ENCODE assay signal across 31 cellular contexts in genomic region chr13:64531400-64531799, GRCh38.
"Had no signal": no experiment of that assay in that cellular context is flagged by ENCODE, and none has a peak within 500 bp of the region (broad histone marks: within the 10 kb centered on the region; RNA-seq: fewer than 3 reads in every experiment).

No MANE protein-coding gene starts in this region.

- H3K4me3 Mint-ChIP-seq: activated B cell treated with CpG ODN at 0.5 μM for 24 hours; activated CD8-positive, alpha-beta T cell treated with anti-CD3 and anti-CD28 coated beads for 36 hours; activated naive CD8-positive, alpha-beta T cell; activated T-cell treated with anti-CD3 and anti-CD28 coated beads, Interleukin-2, amount 50 U/mL, for 4 hours; activated T-helper 17 cell treated with anti-CD3 and anti-CD28 coated beads, Interleukin-2, amount 50 U/mL, for 72 hours; central memory CD8-positive, alpha-beta T cell; dendritic cell treated with granulocyte-macrophage colony-stimulating factor and Interleukin-4, amounts not matched to agents 40 ng/mL and 50 ng/mL, for 4 days; T-helper 2 cell treated with Interferon-gamma antibody and Interleukin-4, amounts not matched to agents 5 μg/mL and 100 μg/mL, for 36 hours had no signal

- H3K27me3 Mint-ChIP-seq: activated B cell treated with CpG ODN at 0.5 μM for 24 hours; activated CD8-positive, alpha-beta T cell treated with anti-CD3 and anti-CD28 coated beads for 36 hours; activated naive CD8-positive, alpha-beta T cell; activated T-helper 17 cell treated with anti-CD3 and anti-CD28 coated beads, Interleukin-2, amount 50 U/mL, for 72 hours; central memory CD8-positive, alpha-beta T cell; dendritic cell treated with granulocyte-macrophage colony-stimulating factor and Interleukin-4, amounts not matched to agents 40 ng/mL and 50 ng/mL, for 4 days had no signal

- DNase-seq: activated B cell treated with CpG ODN at 0.5 μM for 24 hours; activated CD4-positive, alpha-beta T cell treated with anti-CD3 and anti-CD28 coated beads for 48 hours; activated CD4-positive, alpha-beta T cell treated with anti-CD3 and anti-CD28 coated beads, Interleukin-2, amount 50 U/mL, for 1 hour; activated CD4-positive, alpha-beta T cell treated with anti-CD3 and anti-CD28 coated beads, Interleukin-2, amount 50 U/mL, for 48 hours; activated CD8-positive, alpha-beta memory T cell treated with anti-CD3 and anti-CD28 coated beads for 24 hours; activated CD8-positive, alpha-beta T cell treated with anti-CD3 and anti-CD28 coated beads for 36 hours; activated effector memory CD4-positive, alpha-beta T cell treated with Interleukin-2 at 50 U/mL for 16 hours; activated gamma-delta T cell treated with Interleukin-2 at 50 U/mL for 16 hours; activated naive CD4-positive, alpha-beta T cell treated with anti-CD3 and anti-CD28 coated beads, Interleukin-2, amount 50 U/mL, for 16 hours; activated naive CD4-positive, alpha-beta T cell treated with Interleukin-2 at 50 U/mL for 16 hours; activated T-cell treated with anti-CD3 and anti-CD28 coated beads, Interleukin-2, amount 50 U/mL, for 4 hours; amniotic stem cell; anterior cingulate cortex; brain microvascular endothelial cell; dorsolateral prefrontal cortex; effector memory CD4-positive, alpha-beta T cell; erythroblast; foreskin keratinocyte; gastrocnemius medialis; glutamatergic neuron; heart left ventricle; T1000; WERI-Rb-1 had no signal

- H3K9me3 ChIP-seq: esophagus muscularis mucosa, gastrocnemius medialis had no signal

- H3K36me3 ChIP-seq: brain microvascular endothelial cell, esophagus muscularis mucosa, gastrocnemius medialis, heart left ventricle, WERI-Rb-1 had no signal

- H3K4me3 ChIP-seq: coronary artery, dorsolateral prefrontal cortex, esophagus muscularis mucosa, gastrocnemius medialis, heart left ventricle had no signal

- H3K36me3 Mint-ChIP-seq: activated naive CD8-positive, alpha-beta T cell had no signal

- ATAC-seq: activated CD4-positive, CD25-positive, alpha-beta regulatory T cell treated with anti-CD3 and anti-CD28 coated beads, Interleukin-2, amount 50 U/mL, for 24 hours; activated CD8-positive, alpha-beta T cell treated with anti-CD3 and anti-CD28 coated beads for 36 hours; activated T-cell treated with anti-CD3 and anti-CD28 coated beads, Interleukin-2, amount 50 U/mL, for 4 hours; activated T-helper 17 cell treated with anti-CD3 and anti-CD28 coated beads, Interleukin-2, amount 50 U/mL, for 72 hours; foreskin keratinocyte; gastrocnemius medialis; heart left ventricle had no signal

- H3K27ac Mint-ChIP-seq: activated B cell treated with CpG ODN at 0.5 μM for 24 hours; activated CD8-positive, alpha-beta T cell treated with anti-CD3 and anti-CD28 coated beads for 36 hours; activated naive CD8-positive, alpha-beta T cell; activated T-helper 17 cell treated with anti-CD3 and anti-CD28 coated beads, Interleukin-2, amount 50 U/mL, for 72 hours; dendritic cell treated with granulocyte-macrophage colony-stimulating factor and Interleukin-4, amounts not matched to agents 40 ng/mL and 50 ng/mL, for 4 days; T-helper 2 cell treated with Interferon-gamma antibody and Interleukin-4, amounts not matched to agents 5 μg/mL and 100 μg/mL, for 36 hours had no signal

- H3K27me3 ChIP-seq: brain microvascular endothelial cell, dorsolateral prefrontal cortex, esophagus muscularis mucosa, foreskin keratinocyte, gastrocnemius medialis, heart left ventricle had no signal

- H3K4me1 ChIP-seq: esophagus muscularis mucosa, foreskin keratinocyte, gastrocnemius medialis, heart left ventricle had no signal

- H3K9me3 Mint-ChIP-seq: activated B cell treated with CpG ODN at 0.5 μM for 24 hours; activated T-helper 17 cell treated with anti-CD3 and anti-CD28 coated beads, Interleukin-2, amount 50 U/mL, for 72 hours; dendritic cell treated with granulocyte-macrophage colony-stimulating factor and Interleukin-4, amounts not matched to agents 40 ng/mL and 50 ng/mL, for 4 days; T-helper 2 cell treated with Interferon-gamma antibody and Interleukin-4, amounts not matched to agents 5 μg/mL and 100 μg/mL, for 36 hours had no signal

- H3K4me1 Mint-ChIP-seq: activated B cell treated with CpG ODN at 0.5 μM for 24 hours; activated T-helper 17 cell treated with anti-CD3 and anti-CD28 coated beads, Interleukin-2, amount 50 U/mL, for 72 hours; central memory CD8-positive, alpha-beta T cell had no signal

- H3K27ac ChIP-seq: brain microvascular endothelial cell, coronary artery, dorsolateral prefrontal cortex, esophagus muscularis mucosa, foreskin keratinocyte, gastrocnemius medialis, heart left ventricle, WERI-Rb-1 had no signal
